ENCODE assay signal across 1 cellular context in the genomic region with DNA sequence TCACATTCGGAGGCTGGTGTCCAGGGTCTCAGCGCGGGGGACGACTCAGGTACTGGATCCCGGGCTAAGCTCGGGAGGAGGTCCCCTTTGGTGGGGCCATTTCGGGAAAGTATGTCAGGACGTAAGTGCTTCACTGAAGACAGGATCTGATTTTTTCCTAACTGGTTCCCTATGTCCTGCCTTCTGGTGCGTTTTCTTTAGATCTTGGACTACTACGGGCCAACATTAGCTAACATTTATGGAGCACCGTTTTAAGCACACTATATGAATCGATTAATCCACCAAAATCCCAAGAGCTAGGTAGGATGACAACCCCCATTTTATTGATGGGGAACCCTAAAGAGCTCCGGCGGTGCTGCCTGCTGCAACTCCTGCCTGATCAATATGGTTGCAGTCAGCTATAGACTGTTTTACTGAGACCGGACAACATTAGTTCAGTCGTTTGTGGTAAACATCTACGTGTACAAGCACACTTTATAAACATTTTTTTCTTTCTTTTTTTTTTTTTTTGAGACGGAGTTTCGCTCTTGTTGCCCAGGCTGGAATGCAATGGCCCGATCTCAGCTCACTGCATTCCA.
TF ChIP-seq lines count a peak whose summit lies in the region.

No MANE protein-coding gene starts in this region.

TF ChIP-seq in HepG2, 621 proteins besides CTCF, POLR2A, EP300 and RAD21 (continued from another document):
- TF ChIP-seq, protein P1, sequence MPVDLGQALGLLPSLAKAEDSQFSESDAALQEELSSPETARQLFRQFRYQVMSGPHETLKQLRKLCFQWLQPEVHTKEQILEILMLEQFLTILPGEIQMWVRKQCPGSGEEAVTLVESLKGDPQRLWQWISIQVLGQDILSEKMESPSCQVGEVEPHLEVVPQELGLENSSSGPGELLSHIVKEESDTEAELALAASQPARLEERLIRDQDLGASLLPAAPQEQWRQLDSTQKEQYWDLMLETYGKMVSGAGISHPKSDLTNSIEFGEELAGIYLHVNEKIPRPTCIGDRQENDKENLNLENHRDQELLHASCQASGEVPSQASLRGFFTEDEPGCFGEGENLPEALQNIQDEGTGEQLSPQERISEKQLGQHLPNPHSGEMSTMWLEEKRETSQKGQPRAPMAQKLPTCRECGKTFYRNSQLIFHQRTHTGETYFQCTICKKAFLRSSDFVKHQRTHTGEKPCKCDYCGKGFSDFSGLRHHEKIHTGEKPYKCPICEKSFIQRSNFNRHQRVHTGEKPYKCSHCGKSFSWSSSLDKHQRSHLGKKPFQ (CRISPR knock-in tag; IDR thresholded peaks at IDR 0.05; ENCODE audit: insufficient replicate concordance), result peak; percentile 4
